In the genomic region with DNA sequence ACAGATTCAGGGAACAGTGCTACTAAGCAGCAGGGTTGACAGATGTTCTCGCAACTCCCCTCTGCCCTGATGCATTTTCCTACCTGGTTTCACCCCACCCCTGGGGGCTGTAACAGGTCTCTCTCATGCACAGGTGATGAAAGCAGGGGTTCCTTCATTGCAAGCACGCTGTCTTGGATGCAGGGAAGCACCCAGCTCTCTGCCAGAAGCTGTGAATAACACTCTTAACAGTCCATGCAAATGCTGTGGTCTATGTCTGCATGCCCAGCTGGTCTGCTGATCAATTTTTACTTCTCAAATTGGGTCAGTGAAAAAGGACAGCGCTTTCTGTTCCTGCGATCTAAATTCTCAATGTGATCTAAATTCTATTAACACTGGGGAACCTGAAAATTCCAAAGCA, we compare ENCODE assay signal across 26 cellular contexts.
"Had no signal": no experiment of that assay in that cellular context is flagged by ENCODE, and none has a peak within 500 bp of the region (broad histone marks: within the 10 kb centered on the region; RNA-seq: fewer than 3 reads in every experiment).

No MANE protein-coding gene starts in this region.

- FAIRE-seq: TTC549 had no signal

- DNase-seq: activated B cell treated with CpG ODN at 0.5 μM for 24 hours; activated CD4-positive, alpha-beta memory T cell treated with anti-CD3 and anti-CD28 coated beads for 36 hours; activated CD4-positive, alpha-beta T cell treated with anti-CD3 and anti-CD28 coated beads for 1 hour; activated CD4-positive, alpha-beta T cell treated with anti-CD3 and anti-CD28 coated beads, Interleukin-2, amount 10 ng/mL, durations not matched to agents 24 days and 14 days; activated CD8-positive, alpha-beta memory T cell treated with anti-CD3 and anti-CD28 coated beads for 24 hours; activated gamma-delta T cell treated with Interleukin-2 at 50 U/mL for 16 hours; activated naive CD4-positive, alpha-beta T cell treated with anti-CD3 and anti-CD28 coated beads, Interleukin-2, amount 10 ng/mL, durations not matched to agents 7 days and 5 days; activated naive CD8-positive, alpha-beta T cell treated with anti-CD3 and anti-CD28 coated beads, Interleukin-2, amount 10 ng/mL, durations not matched to agents 7 days and 5 days; activated T-cell treated with anti-CD3 and anti-CD28 coated beads, Interleukin-2, amount 50 U/mL, for 72 hours; adrenal gland; IMR-90; KBM-7; NCI-H1092; NCI-H1417; NCI-H1694; NCI-H2029; NCI-H2107; NCI-H2171 treated with DMSO at 0.1 percent for 48 hours; NCI-H345; NCI-H510A; PC-3; T-cell; T-helper 2 cell; T1000 had no signal

- H3K9me3 ChIP-seq: adrenal gland had no signal

- H3K4me1 ChIP-seq: adrenal gland had no signal

- ATAC-seq: activated T-cell treated with anti-CD3 and anti-CD28 coated beads, Interleukin-2, amount 50 U/mL, for 72 hours; PC-3; T-cell had no signal

- H3K36me3 ChIP-seq: adrenal gland had no signal

- H3K27ac ChIP-seq: adrenal gland, SK-N-MC had no signal

- H3K4me3 ChIP-seq: adrenal gland, SK-N-MC had no signal
